8 cellular contexts compared by ENCODE assay signal in genomic region chr21:44928500-44929241, GRCh38. TPM values are rescaled to one million over a fixed set of nuclear protein-coding genes. Genes with fewer than 3 reads are reported as not detected.
DNase-seq lines count a peak whose midpoint lies in the region; ATAC-seq, FAIRE-seq and TF ChIP-seq lines count a peak whose summit lies in the region.
"Not testable (repeated sequence)": the region's sequence is repeated elsewhere in the genome, so short reads cannot be mapped to it uniquely, and the experiment has no call there.

No MANE protein-coding gene starts in this region.

- FAIRE-seq in H54 (lab: Jason Lieb, UNC) = peak; percentile 77

- H3K36me3 ChIP-seq in CD4-positive, CD25-positive, alpha-beta regulatory T cell (ENCODE audit: control insufficient read depth, insufficient read depth, low read length); OCI-LY3 (replicated peaks; ENCODE audit: low read depth, low read length): not testable (repeated sequence)

- not testable (repeated sequence) for H3K9me3 Mint-ChIP-seq in CD4-positive, CD25-positive, alpha-beta regulatory T cell; activated CD4-positive, alpha-beta T cell treated with anti-CD3 and anti-CD28 coated beads, Interleukin-2, amount 10 ng/mL, durations not matched to agents 24 days and 14 days; naive thymus-derived CD8-positive, alpha-beta T cell

- not testable (repeated sequence) for H3K27me3 Mint-ChIP-seq in CD4-positive, CD25-positive, alpha-beta regulatory T cell; activated CD4-positive, alpha-beta T cell treated with anti-CD3 and anti-CD28 coated beads, Interleukin-2, amount 10 ng/mL, durations not matched to agents 24 days and 14 days; naive thymus-derived CD8-positive, alpha-beta T cell

- H3K27ac Mint-ChIP-seq in CD4-positive, CD25-positive, alpha-beta regulatory T cell = peak overlapping the region; percentile 93 to 97 (median 96)
- peak overlapping the region; percentile 99 for H3K27ac Mint-ChIP-seq in activated CD4-positive, alpha-beta T cell treated with anti-CD3 and anti-CD28 coated beads, Interleukin-2, amount 10 ng/mL, durations not matched to agents 24 days and 14 days
- H3K27ac Mint-ChIP-seq in naive thymus-derived CD8-positive, alpha-beta T cell = peak overlapping the region; percentile 86 to 99 (median 96)

- peak overlapping the region; percentile 91 to 100 (median 94) for H3K4me3 Mint-ChIP-seq in CD4-positive, CD25-positive, alpha-beta regulatory T cell
- H3K4me3 Mint-ChIP-seq in activated CD4-positive, alpha-beta T cell treated with anti-CD3 and anti-CD28 coated beads, Interleukin-2, amount 10 ng/mL, durations not matched to agents 24 days and 14 days = peak overlapping the region; percentile 94
- H3K4me3 Mint-ChIP-seq in naive thymus-derived CD8-positive, alpha-beta T cell = peak overlapping the region; percentile 88 to 96 (median 91)

- TF ChIP-seq POLR2A in H54 (IDR thresholded peaks at IDR 0.05; ENCODE audit: low read depth, low read length) = not testable (repeated sequence)

- H2AFZ ChIP-seq in OCI-LY3 (ENCODE audit: low read depth, low read length) = not testable (repeated sequence)

- not testable (repeated sequence) for DNase-seq in CD4-positive, CD25-positive, alpha-beta regulatory T cell; activated CD4-positive, alpha-beta T cell treated with anti-CD3 and anti-CD28 coated beads, Interleukin-2, amount 10 ng/mL, durations not matched to agents 24 days and 14 days; naive thymus-derived CD8-positive, alpha-beta T cell
- DNase-seq in H54 (ENCODE audit: insufficient read length, low spot score) (peak; percentile 87), astrocyte of the spinal cord (ENCODE audit: low read depth, low spot score) (peak; percentile 57), fibroblast of peridontal ligament (ENCODE audit: extremely low read depth) (peak; percentile 71), stromal cell of bone marrow (ENCODE audit: low read depth) (peak; percentile 64)

- peak overlapping the region; percentile 82; the same call in 1 of the 2 replicates for H3K4me2 ChIP-seq in OCI-LY3 (ENCODE audit: low read length)

- not testable (repeated sequence) for ATAC-seq in CD4-positive, CD25-positive, alpha-beta regulatory T cell (ENCODE audit: low read depth in 2 of 2); naive thymus-derived CD8-positive, alpha-beta T cell

- not testable (repeated sequence) for H3K79me2 ChIP-seq in OCI-LY3 (ENCODE audit: low read length)

- in situ Hi-C loops in astrocyte of the spinal cord (cut with HindIII; ENCODE audit: low sequenced_read_pairs) = not testable (repeated sequence)

- H3K4me1 Mint-ChIP-seq in CD4-positive, CD25-positive, alpha-beta regulatory T cell = peaks cover 15 to 74% (median 52%) of the 10 kb centered on the region in 4 donors
- H3K4me1 Mint-ChIP-seq in activated CD4-positive, alpha-beta T cell treated with anti-CD3 and anti-CD28 coated beads, Interleukin-2, amount 10 ng/mL, durations not matched to agents 24 days and 14 days = peaks cover 72% of the 10 kb centered on the region
- peaks cover 49 to 80% (median 75%) of the 10 kb centered on the region in 4 donors for H3K4me1 Mint-ChIP-seq in naive thymus-derived CD8-positive, alpha-beta T cell

- H3K9me3 ChIP-seq in CD4-positive, CD25-positive, alpha-beta regulatory T cell (ENCODE audit: control insufficient read depth in 2 of 2, low read length in 2 of 2); OCI-LY3 (ENCODE audit: insufficient read depth, low read length): not testable (repeated sequence)

- H3K27me3 ChIP-seq in CD4-positive, CD25-positive, alpha-beta regulatory T cell (ENCODE audit: control insufficient read depth, insufficient read depth, low read length) = not testable (repeated sequence)
- H3K27me3 ChIP-seq in OCI-LY3 (ENCODE audit: low read depth, low read length) = peaks cover 22% of the 10 kb centered on the region

- H3K9ac ChIP-seq in OCI-LY3 (ENCODE audit: low read length) = not testable (repeated sequence)

- not testable (repeated sequence) for TF ChIP-seq CTCF in OCI-LY3 (IDR thresholded peaks at IDR 0.05; ENCODE audit: low read depth, low read length); astrocyte of the spinal cord (IDR thresholded peaks at IDR 0.05; ENCODE audit: low read depth, low read length)

- H4K20me1 ChIP-seq in OCI-LY3 (ENCODE audit: insufficient read depth, low read length) = not testable (repeated sequence)

- intact Hi-C loops in activated CD4-positive, alpha-beta T cell treated with anti-CD3 and anti-CD28 coated beads, Interleukin-2, amount 10 ng/mL, durations not matched to agents 24 days and 14 days (cut with micrococcal nuclease) = loop anchor here (5.0 to 10.0 kb wide), 3 partner anchors 111 to 274 kb away; partner anchors contain the start of genes KRTAP12-3, KRTAP12-4 and SUMO3

- not testable (repeated sequence) for H3K36me3 Mint-ChIP-seq in CD4-positive, CD25-positive, alpha-beta regulatory T cell; activated CD4-positive, alpha-beta T cell treated with anti-CD3 and anti-CD28 coated beads, Interleukin-2, amount 10 ng/mL, durations not matched to agents 24 days and 14 days (ENCODE audit: low read depth); naive thymus-derived CD8-positive, alpha-beta T cell

- H3K4me1 ChIP-seq in CD4-positive, CD25-positive, alpha-beta regulatory T cell (ENCODE audit: control insufficient read depth, insufficient read depth, low read length, poor library complexity, severe bottlenecking) = peaks cover 88% of the 10 kb centered on the region
- H3K4me1 ChIP-seq in OCI-LY3 (ENCODE audit: low read length) = peaks cover 45% of the 10 kb centered on the region

- peak overlapping the region; percentile 82 for H3K27ac ChIP-seq in CD4-positive, CD25-positive, alpha-beta regulatory T cell (ENCODE audit: insufficient read depth, low read length, poor library complexity, severe bottlenecking)
- not testable (repeated sequence) for H3K27ac ChIP-seq in OCI-LY3 (ENCODE audit: low read length)

- POLR2A ChIA-PET in naive thymus-derived CD8-positive, alpha-beta T cell (lab: Charles Lee) = interaction anchor here (0.6 to 13.7 kb wide), 8 partner anchors 9 to 271 kb away, joined by 3 to 703 read pairs (median 10); partner anchors contain the start of genes ITGB2, KRTAP12-3, PTTG1IP and UBE2G2

- peak overlapping the region; percentile 82 for H3K4me3 ChIP-seq in CD4-positive, CD25-positive, alpha-beta regulatory T cell (ENCODE audit: low read depth, low read length)
- H3K4me3 ChIP-seq in OCI-LY3 (ENCODE audit: low read length); astrocyte of the spinal cord (ENCODE audit: low read depth, low read length): not testable (repeated sequence)

RNA-seq across cellular contexts. Expression of gene ITGB2, which starts 8.0 kb away (rescaled TPM):
- total RNA-seq in CD4-positive, CD25-positive, alpha-beta regulatory T cell = 411 TPM
- polyA plus RNA-seq in CD4-positive, CD25-positive, alpha-beta regulatory T cell = 100 to 1,000 TPM; 415 to 519 (median 446) TPM
- total RNA-seq in activated CD4-positive, alpha-beta T cell treated with anti-CD3 and anti-CD28 coated beads, Interleukin-2, amount 10 ng/mL, durations not matched to agents 24 days and 14 days = 265 and 266 TPM in 2 replicates
- total RNA-seq in naive thymus-derived CD8-positive, alpha-beta T cell = 100 to 1,000 TPM; 177 to 180 TPM
- 100 to 1,000 TPM; 423 to 549 (median 524) TPM for polyA plus RNA-seq in naive thymus-derived CD8-positive, alpha-beta T cell

RNA-seq across cellular contexts. Expression of gene SLX9, which starts 11.2 kb away (rescaled TPM):
- total RNA-seq in CD4-positive, CD25-positive, alpha-beta regulatory T cell = 21.8 TPM
- 10 to 100 TPM in 3 of 4 donors, 1 to 10 TPM in 1; 7.6 to 12.0 (median 10.0) TPM for polyA plus RNA-seq in CD4-positive, CD25-positive, alpha-beta regulatory T cell
- 74.6 and 80.8 TPM in 2 replicates for total RNA-seq in activated CD4-positive, alpha-beta T cell treated with anti-CD3 and anti-CD28 coated beads, Interleukin-2, amount 10 ng/mL, durations not matched to agents 24 days and 14 days
- total RNA-seq in naive thymus-derived CD8-positive, alpha-beta T cell = 10 to 100 TPM; 23.5 to 27.9 TPM
- polyA plus RNA-seq in naive thymus-derived CD8-positive, alpha-beta T cell = 10 to 100 TPM; 11.7 to 13.5 (median 12.1) TPM

RNA-seq across cellular contexts. Expression of gene PTTG1IP, which starts 55.2 kb away (rescaled TPM):
- total RNA-seq in CD4-positive, CD25-positive, alpha-beta regulatory T cell = 98.3 TPM
- polyA plus RNA-seq in CD4-positive, CD25-positive, alpha-beta regulatory T cell = 100 to 1,000 TPM in 1 of 4 donors, 10 to 100 TPM in 3; 78.5 to 100 (median 95.1) TPM
- 44.2 and 46.5 TPM in 2 replicates for total RNA-seq in activated CD4-positive, alpha-beta T cell treated with anti-CD3 and anti-CD28 coated beads, Interleukin-2, amount 10 ng/mL, durations not matched to agents 24 days and 14 days
- 10 to 100 TPM; 62.0 to 68.7 TPM for total RNA-seq in naive thymus-derived CD8-positive, alpha-beta T cell
- 10 to 100 TPM; 42.4 to 54.1 (median 44.3) TPM for polyA plus RNA-seq in naive thymus-derived CD8-positive, alpha-beta T cell
